24 cellular contexts compared by ENCODE assay signal in genomic region chr6:168095741-168096250, GRCh38. TPM values are rescaled to one million over a fixed set of nuclear protein-coding genes. Genes with fewer than 3 reads are reported as not detected.
"Had no signal": no experiment of that assay in that cellular context is flagged by ENCODE, and none has a peak within 500 bp of the region (broad histone marks: within the 10 kb centered on the region; RNA-seq: fewer than 3 reads in every experiment).

No MANE protein-coding gene starts in this region.

- H3K36me3 ChIP-seq: heart left ventricle, left lung, pancreas, prostate gland, right lobe of liver, stomach, thoracic aorta, transverse colon had no signal

- DNase-seq: central memory CD4-positive, alpha-beta T cell; cortex of kidney; effector CD8-positive, alpha-beta T cell; foreskin melanocyte; hypothalamus; nucleus accumbens; retina; stimulated activated CD4-positive, alpha-beta T cell treated with anti-CD3 and anti-CD28 coated beads, Interleukin-2, amount 100 ng/mL, for 24 hours; stimulated activated CD4-positive, alpha-beta T cell treated with anti-CD3 and anti-CD28 coated beads, Interleukin-4, amount 100 ng/mL, for 4 hours; stimulated activated naive CD4-positive, alpha-beta T cell; stomach; substantia nigra; transverse colon had no signal

- H3K4me1 ChIP-seq: left lung, prostate gland, right lobe of liver had no signal

- H3K4me3 Mint-ChIP-seq: naive thymus-derived CD4-positive, alpha-beta T cell; neural crest cell had no signal

- H3K9me3 Mint-ChIP-seq: neural crest cell had no signal

- H3K27ac Mint-ChIP-seq: naive thymus-derived CD4-positive, alpha-beta T cell had no signal

- H3K9me3 ChIP-seq: heart left ventricle, left lung, pancreas, prostate gland, right lobe of liver, thoracic aorta, transverse colon had no signal

- H3K27ac ChIP-seq: dorsolateral prefrontal cortex, heart left ventricle, left lung, pancreas, prostate gland, right lobe of liver, thoracic aorta, transverse colon had no signal

- H3K4me3 ChIP-seq: dorsolateral prefrontal cortex, heart left ventricle, left lung, pancreas, prostate gland, right lobe of liver, stomach, thoracic aorta, transverse colon had no signal

- ATAC-seq: heart left ventricle; left lung; naive thymus-derived CD4-positive, alpha-beta T cell; pancreas; right lobe of liver had no signal

- H3K27me3 ChIP-seq: pancreas, right lobe of liver had no signal

RNA-seq across cellular contexts. Expression of gene FRMD1, which starts 16.8 kb away (rescaled TPM):
- total RNA-seq: left lung; lung microvascular endothelial cell; mononuclear cell; naive thymus-derived CD4-positive, alpha-beta T cell; neural crest cell; pancreas; thoracic aorta had no signal
- polyA plus RNA-seq: naive thymus-derived CD4-positive, alpha-beta T cell had no signal
